18 cellular contexts compared by ENCODE assay signal in genomic region chr3:62368705-62369475, GRCh38. TPM values are rescaled to one million over a fixed set of nuclear protein-coding genes. Genes with fewer than 3 reads are reported as not detected.
DNase-seq lines count a peak whose midpoint lies in the region; ATAC-seq and TF ChIP-seq lines count a peak whose summit lies in the region.
"Had no signal": no experiment of that assay in that cellular context is flagged by ENCODE, and none has a peak within 500 bp of the region (broad histone marks: within the 10 kb centered on the region; RNA-seq: fewer than 3 reads in every experiment).

No MANE protein-coding gene starts in this region.

- TF ChIP-seq CTCF in foreskin keratinocyte (conservative IDR thresholded peaks at IDR 0.05) (peak; percentile 51), osteocyte (IDR thresholded peaks at IDR 0.05) (peak; percentile 32), spleen (IDR thresholded peaks at IDR 0.05 in 8 of 11, conservative IDR thresholded peaks at IDR 0.05 in 3 of 11) (no peak)

- peaks cover 40% of the 10 kb centered on the region for H3K4me1 Mint-ChIP-seq in osteocyte (ENCODE audit: unreplicated experiment)

- H3K4me3 Mint-ChIP-seq in osteocyte (ENCODE audit: unreplicated experiment): peak overlapping the region; percentile 40
- H3K4me3 Mint-ChIP-seq: T-cell had no signal

- intact Hi-C loops in spleen (cut with DNase I; ENCODE audit: low total_unique reads): no loop called here

- 5 to 10% (median 7%) methylated on average over 34 to 58 of the region's 58 CpGs for WGBS in spleen, 5 donors

- no peaks in the 10 kb centered on the region for H3K36me3 ChIP-seq in spleen
- H3K36me3 ChIP-seq: ovary, vagina had no signal

- no peak overlapping the region for H3K27ac Mint-ChIP-seq in osteocyte (ENCODE audit: unreplicated experiment)
- H3K27ac Mint-ChIP-seq: T-cell had no signal

- no peaks in the 10 kb centered on the region for H3K36me3 Mint-ChIP-seq in osteocyte (ENCODE audit: unreplicated experiment)
- H3K36me3 Mint-ChIP-seq: T-cell had no signal

- peak; percentile 61 for ATAC-seq in foreskin keratinocyte
- no peak for ATAC-seq in GM18861 (IDR thresholded peaks at IDR 0.05; ENCODE audit: unreplicated experiment)
- ATAC-seq: GM12878, T-cell had no signal

- H3K4me1 ChIP-seq in foreskin keratinocyte: no peaks in the 10 kb centered on the region
- peaks cover 0 to 41% (median 14%) of the 10 kb centered on the region in 6 donors for H3K4me1 ChIP-seq in spleen

- H3K9me3 ChIP-seq in spleen: peaks cover 0 to 2% (median 0%) of the 10 kb centered on the region in 8 donors
- H3K9me3 ChIP-seq: ovary, vagina had no signal

- H3K9me3 Mint-ChIP-seq in osteocyte (ENCODE audit: unreplicated experiment): no peaks in the 10 kb centered on the region

- DNase-seq in ELF-1 (ENCODE audit: low read depth, low spot score) (peak; percentile 76), NCI-H748 treated with DMSO at 0.1 percent for 48 hours (lab: John Stamatoyannopoulos, UW) (peak; percentile 57), foreskin keratinocyte (no peak), osteocyte (ENCODE audit: extremely low spot score, unreplicated experiment) (no peak), NCI-H1105 (lab: John Stamatoyannopoulos, UW) (no peak), spleen (no peak)
- DNase-seq in stimulated activated CD4-positive, alpha-beta T cell treated with anti-CD3 and anti-CD28 coated beads, Interleukin-1b, Interleukin-23, amount 100 ng/mL, for 48 hours: no peak
- DNase-seq: activated CD8-positive, alpha-beta memory T cell treated with anti-CD3 and anti-CD28 coated beads for 24 hours; amniotic stem cell; COR-L47; left cardiac atrium; NK-92 treated with Interleukin-12 subunit alpha and Interleukin-12 subunit beta, amount 100 ng/mL, for 24 hours; ovary; T-cell had no signal

- H3K27me3 ChIP-seq in foreskin keratinocyte: peaks cover 100% of the 10 kb centered on the region
- peaks cover 11 to 98% (median 78%) of the 10 kb centered on the region in 7 donors for H3K27me3 ChIP-seq in spleen (replicated peaks in 1 of 7)
- H3K27me3 ChIP-seq: ovary had no signal

- H3K27me3 Mint-ChIP-seq in osteocyte (ENCODE audit: unreplicated experiment): peaks cover 91% of the 10 kb centered on the region

- no peak overlapping the region for H3K27ac ChIP-seq in foreskin keratinocyte
- H3K27ac ChIP-seq in spleen: no peak overlapping the region
- H3K27ac ChIP-seq: epithelial cell of prostate, ovary, vagina had no signal

- peak overlapping the region in 1 of 8 donors; percentile 34 for H3K4me3 ChIP-seq in spleen
- H3K4me3 ChIP-seq: GM12878, ovary had no signal

- no peak for TF ChIP-seq POLR2A in spleen (IDR thresholded peaks at IDR 0.05)

RNA-seq across cellular contexts. Expression of gene FEZF2, which starts 4.5 kb away (rescaled TPM):
- total RNA-seq in foreskin keratinocyte (not detected in 2 replicates), osteocyte (not detected in 2 replicates), spleen (not detected)
- polyA plus RNA-seq in foreskin keratinocyte (not detected in 2 replicates), spleen (not detected)
- total RNA-seq: GM12878, left cardiac atrium, ovary, T-cell, vagina had no signal
- polyA plus RNA-seq: GM12878 had no signal

Comparison
In these comparisons a context has a peak if more than half of its experiments do, and no peak if none do; other contexts are left out.
1. DNase-seq: peak in ELF-1 (single experiment) and NCI-H748 treated with DMSO at 0.1 percent for 48 hours (single experiment); none in foreskin keratinocyte (0 of 2), osteocyte (single experiment), NCI-H1105 (single experiment), spleen (single experiment) and stimulated activated CD4-positive, alpha-beta T cell treated with anti-CD3 and anti-CD28 coated beads, Interleukin-1b, Interleukin-23, amount 100 ng/mL, for 48 hours (single experiment).
2. CTCF ChIP-seq: peak in foreskin keratinocyte (single experiment) and osteocyte (single experiment); none in spleen (0 of 11).